In the genomic region with DNA sequence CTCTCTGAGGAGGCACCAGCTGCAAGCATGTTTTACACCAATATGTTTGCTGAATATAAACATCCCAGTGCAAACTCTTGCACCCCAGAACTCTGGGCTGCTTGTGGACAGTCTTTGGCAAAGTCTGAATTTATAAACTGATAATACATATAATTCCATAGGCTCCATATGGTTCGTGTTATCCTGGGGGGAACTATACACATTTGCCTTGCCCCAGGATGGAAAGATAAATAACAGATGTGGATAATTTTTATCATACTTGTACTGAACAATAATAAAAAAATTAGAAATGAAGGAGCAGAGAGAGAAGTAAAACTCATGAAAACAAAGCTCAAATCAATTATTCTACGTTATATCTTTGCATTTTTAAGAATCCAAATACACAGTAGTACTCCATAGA, we compare ENCODE assay signal across 6 cellular contexts. TPM values are rescaled to one million over a fixed set of nuclear protein-coding genes. Genes with fewer than 3 reads are reported as not detected.
"Had no signal": no experiment of that assay in that cellular context is flagged by ENCODE, and none has a peak within 500 bp of the region (broad histone marks: within the 10 kb centered on the region; RNA-seq: fewer than 3 reads in every experiment).

No MANE protein-coding gene starts in this region.

- DNase-seq: IMR-90, KBM-7, KG1 had no signal

- ATAC-seq: HepG2, K562 had no signal

- H3K27ac ChIP-seq: HL-60 had no signal

- H3K4me3 ChIP-seq: K562 had no signal

RNA-seq across cellular contexts. Expression of gene GAS1, which starts 50.7 kb away (rescaled TPM):
- polyA plus RNA-seq: HepG2, K562 had no signal
